Comparison of ENCODE assay signal across 8 cellular contexts in genomic region chr9:6006968-6007769, GRCh38. TPM values are rescaled to one million over a fixed set of nuclear protein-coding genes. Genes with fewer than 3 reads are reported as not detected.
DNase-seq lines count a peak whose midpoint lies in the region; ATAC-seq and TF ChIP-seq lines count a peak whose summit lies in the region.

No MANE protein-coding gene starts in this region.

- POLR2A ChIA-PET in HCT116 (lab: Charles Lee): no interaction called here

- H3K9ac ChIP-seq in ES-I3 (ENCODE audit: low read depth, low read length): peak overlapping the region; percentile 67; the same call in 1 of the 2 replicates
- peak overlapping the region; percentile 72 for H3K9ac ChIP-seq in HCT116 (ENCODE audit: low read length)
- H3K9ac ChIP-seq in subcutaneous abdominal adipose tissue (ENCODE audit: low read length in 5 of 5): peak overlapping the region in 4 of 5 donors; percentile 66 to 89 (median 86)

- H3K9me3 ChIP-seq in ES-I3 (ENCODE audit: control insufficient read depth, insufficient read depth, low read length) (no peaks in the 10 kb centered on the region), HCT116 (ENCODE audit: control insufficient read depth in 1 of 2, insufficient read depth in 1 of 2, low read depth in 1 of 2, low read length in 2 of 2) (no peaks in the 10 kb centered on the region), MG63 (no peaks in the 10 kb centered on the region), neutrophil (no peaks in the 10 kb centered on the region), subcutaneous abdominal adipose tissue (ENCODE audit: control insufficient read depth in 5 of 5, low read length in 5 of 5) (no peaks in the 10 kb centered on the region)

- H3K4me3 ChIP-seq in HCT116 (replicated peaks in 1 of 2; ENCODE audit: low read depth in 1 of 2, low read length in 2 of 2) (peak overlapping the region; percentile 70 to 79), MG63 (peak overlapping the region; percentile 64), neutrophil (ENCODE audit: low read depth in 1 of 2, low read length in 1 of 2) (peak overlapping the region; percentile 94), subcutaneous abdominal adipose tissue (ENCODE audit: low read depth in 1 of 5, low read length in 5 of 5) (peak overlapping the region; percentile 77 to 86 (median 82))

- H3K27me3 ChIP-seq in HCT116 (ENCODE audit: insufficient read depth, low read length) (no peaks in the 10 kb centered on the region), MG63 (no peaks in the 10 kb centered on the region), neutrophil (no peaks in the 10 kb centered on the region), subcutaneous abdominal adipose tissue (ENCODE audit: control insufficient read depth in 5 of 5, insufficient read depth in 4 of 5, low read length in 5 of 5) (no peaks in the 10 kb centered on the region)

- peak; percentile 72 for DNase-seq in HCT116 (ENCODE audit: low read depth, low spot score)
- DNase-seq in MG63: peak; percentile 83
- peak; percentile 92 for DNase-seq in SIG-M5 treated with dmso at 0.1 percent for 504 hours (lab: John Stamatoyannopoulos, UW; ENCODE audit: unreplicated experiment)
- DNase-seq in activated gamma-delta T cell treated with anti-CD3 and anti-CD28 coated beads, Interleukin-2, amount 50 U/mL, for 16 hours (ENCODE audit: low read depth): peak; percentile 90
- peak; percentile 78 for DNase-seq in foreskin melanocyte

- no peak for TF ChIP-seq RAD21 in HCT116 (IDR thresholded peaks at IDR 0.05; ENCODE audit: low read depth)

- peak overlapping the region; percentile 85 for H3K27ac ChIP-seq in HCT116 (ENCODE audit: low read depth, low read length)
- H3K27ac ChIP-seq in neutrophil: peak overlapping the region; percentile 98
- H3K27ac ChIP-seq in subcutaneous abdominal adipose tissue (ENCODE audit: low read depth, low read length): peak overlapping the region; percentile 83

- RAD21 ChIA-PET in HCT116 (lab: Charles Lee; ENCODE audit: low non-redundant PET in 1 of 2, low total read pairs in 2 of 2, uncharacterized antibody in 2 of 2, unreplicated experiment in 2 of 2): no interaction called here

- no peak overlapping the region for H2AFZ ChIP-seq in HCT116 (ENCODE audit: low read depth, low read length, poor library complexity, severe bottlenecking)

- intact Hi-C loops in HCT116 (cut with micrococcal nuclease): loop anchor here (5.0 kb wide), 1 partner anchor 120 kb away; no protein-coding TSS in a partner anchor

- TF ChIP-seq POLR2A in HCT116 (IDR thresholded peaks at IDR 0.05; ENCODE audit: borderline replicate concordance, extremely low read depth, insufficient read depth, insufficient read length): no peak

- peak; percentile 84 for ATAC-seq in HCT116

- no peaks in the 10 kb centered on the region; the same call in 1 of the 2 replicates for H4K20me1 ChIP-seq in HCT116 (ENCODE audit: insufficient read depth)

- H3K36me3 ChIP-seq in ES-I3 (ENCODE audit: insufficient read depth, low read length) (no peaks in the 10 kb centered on the region), HCT116 (ENCODE audit: control insufficient read depth in 1 of 2, insufficient read depth in 2 of 2, low read length in 2 of 2) (no peaks in the 10 kb centered on the region; a peak in 1 of 4 replicates), MG63 (no peaks in the 10 kb centered on the region), neutrophil (peaks cover 12% of the 10 kb centered on the region), subcutaneous abdominal adipose tissue (ENCODE audit: control insufficient read depth in 5 of 5, insufficient read depth in 5 of 5, low read length in 5 of 5) (peaks cover 0 to 8% (median 3%) of the 10 kb centered on the region in 5 donors)

- H3K9me2 ChIP-seq in HCT116 (ENCODE audit: insufficient read depth): no peaks in the 10 kb centered on the region

- TF ChIP-seq CTCF in HCT116 (IDR thresholded peaks at IDR 0.05 in 2 of 3, conservative IDR thresholded peaks at IDR 0.05 in 1 of 3; ENCODE audit: borderline replicate concordance in 1 of 3, insufficient read depth in 1 of 3, low read depth in 2 of 3, low read length in 2 of 3): no peak
- TF ChIP-seq CTCF in neutrophil (IDR thresholded peaks at IDR 0.05): no peak

- H3K4me2 ChIP-seq in HCT116 (ENCODE audit: low read length): peak overlapping the region; percentile 88

- CTCF ChIA-PET in HCT116 (lab: Charles Lee): interaction anchor here (1.8 kb wide), 1 partner anchor 47 kb away, joined by 5 read pairs; no protein-coding TSS in a partner anchor

- H3K4me1 ChIP-seq in ES-I3 (ENCODE audit: insufficient read depth, low read length) (peaks cover 4% of the 10 kb centered on the region; the same call in 1 of the 2 replicates), HCT116 (ENCODE audit: control insufficient read depth in 1 of 2, insufficient read depth in 2 of 2, low read length in 2 of 2) (peaks cover 13 to 17% of the 10 kb centered on the region in 2 experiments; a peak in 3 of 4 replicates), neutrophil (ENCODE audit: control insufficient read depth in 1 of 2, insufficient read depth in 1 of 2, low read depth in 1 of 2, low read length in 1 of 2) (peaks cover 27 to 30% of the 10 kb centered on the region in 2 experiments), subcutaneous abdominal adipose tissue (ENCODE audit: control insufficient read depth in 5 of 5, insufficient read depth in 5 of 5, low read length in 5 of 5) (peaks cover 0 to 37% (median 29%) of the 10 kb centered on the region in 5 donors)

- BruUV-seq in HCT116 (replicated peaks; lab: Mats Ljungman, UMichigan): no TSS peak

- peaks cover 63% of the 10 kb centered on the region for H3K79me2 ChIP-seq in HCT116 (ENCODE audit: insufficient read depth, low read length)

TF ChIP-seq in HCT116, 20 proteins besides CTCF, POLR2A, EP300 and RAD21:
- TF ChIP-seq CBX3 (IDR thresholded peaks at IDR 0.05; ENCODE audit: low read depth): no peak
- TF ChIP-seq SIN3A (IDR thresholded peaks at IDR 0.05; ENCODE audit: low read depth): peak; percentile 88; the same call in 1 of the 2 replicates
- peak; percentile 89 for TF ChIP-seq MAX (IDR thresholded peaks at IDR 0.05)
- TF ChIP-seq EGR1 (IDR thresholded peaks at IDR 0.05; ENCODE audit: low read depth): 0 out of 2 replicates have a peak, but pooled peaks have one; percentile 30
- no peak for TF ChIP-seq ZFX (IDR thresholded peaks at IDR 0.05)

RNA-seq across cellular contexts. Expression of gene RANBP6, which starts 8.3 kb away (rescaled TPM):
- 12.7 TPM for total RNA-seq in HCT116 (2021; ENCODE audit: unreplicated experiment)
- 7.7 and 8.7 TPM in 2 replicates for polyA plus RNA-seq in HCT116 (2012)
- 1.7 and 3.3 TPM in 2 replicates for total RNA-seq in MG63 (2014; rRNA removed; shearing (Covaris generic); ENCODE audit: low replicate concordance)

Comparison
In these comparisons a context has a peak if more than half of its experiments do, and no peak if none do; other contexts are left out.
1. Peak in every context shown above with its lines: DNase-seq, ATAC-seq, H3K4me3 ChIP-seq and H3K27ac ChIP-seq.